In the genomic region with DNA sequence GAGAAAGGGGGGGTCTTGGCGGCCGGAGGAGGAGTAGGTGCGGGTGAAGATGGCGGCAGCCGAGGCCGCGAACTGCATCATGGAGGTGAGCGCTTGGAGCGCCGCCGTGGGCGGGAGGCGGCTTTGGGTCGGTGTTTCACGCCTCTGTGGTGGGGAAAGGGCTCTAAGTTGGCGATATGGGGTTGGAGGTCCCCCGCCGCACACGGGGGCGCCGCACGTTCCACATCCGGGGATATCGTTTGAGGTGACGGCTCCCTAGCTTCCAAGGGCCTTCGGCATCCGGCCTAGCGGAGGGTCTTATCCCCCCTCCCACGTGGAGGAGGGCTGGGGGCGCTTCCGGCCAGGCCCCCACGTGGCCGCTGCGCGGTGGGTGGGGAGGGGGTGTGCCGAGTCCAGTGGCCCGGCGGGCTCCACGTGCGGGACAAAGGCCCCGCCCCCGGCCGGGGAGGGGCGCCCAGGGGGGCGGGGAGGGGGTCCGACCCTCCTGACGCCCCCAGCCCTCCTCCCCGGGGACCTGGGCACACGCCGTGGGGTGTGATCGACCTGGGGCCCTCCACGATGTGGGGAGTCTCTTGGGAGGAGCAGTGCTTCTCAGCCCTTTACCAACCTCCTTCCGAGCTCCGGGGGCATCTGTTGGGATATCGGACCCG, we compare ENCODE assay signal across 1 cellular context.
TF ChIP-seq lines count a peak whose summit lies in the region.

A gene (plus strand): TSS at position 40 of the 650 bp plus-strand sequence. CDS start 10 bp downstream, at position 50.

TF ChIP-seq in HepG2, 621 proteins besides CTCF, POLR2A, EP300 and RAD21 (continued from another document and continues in another):
- TF ChIP-seq, protein P1, sequence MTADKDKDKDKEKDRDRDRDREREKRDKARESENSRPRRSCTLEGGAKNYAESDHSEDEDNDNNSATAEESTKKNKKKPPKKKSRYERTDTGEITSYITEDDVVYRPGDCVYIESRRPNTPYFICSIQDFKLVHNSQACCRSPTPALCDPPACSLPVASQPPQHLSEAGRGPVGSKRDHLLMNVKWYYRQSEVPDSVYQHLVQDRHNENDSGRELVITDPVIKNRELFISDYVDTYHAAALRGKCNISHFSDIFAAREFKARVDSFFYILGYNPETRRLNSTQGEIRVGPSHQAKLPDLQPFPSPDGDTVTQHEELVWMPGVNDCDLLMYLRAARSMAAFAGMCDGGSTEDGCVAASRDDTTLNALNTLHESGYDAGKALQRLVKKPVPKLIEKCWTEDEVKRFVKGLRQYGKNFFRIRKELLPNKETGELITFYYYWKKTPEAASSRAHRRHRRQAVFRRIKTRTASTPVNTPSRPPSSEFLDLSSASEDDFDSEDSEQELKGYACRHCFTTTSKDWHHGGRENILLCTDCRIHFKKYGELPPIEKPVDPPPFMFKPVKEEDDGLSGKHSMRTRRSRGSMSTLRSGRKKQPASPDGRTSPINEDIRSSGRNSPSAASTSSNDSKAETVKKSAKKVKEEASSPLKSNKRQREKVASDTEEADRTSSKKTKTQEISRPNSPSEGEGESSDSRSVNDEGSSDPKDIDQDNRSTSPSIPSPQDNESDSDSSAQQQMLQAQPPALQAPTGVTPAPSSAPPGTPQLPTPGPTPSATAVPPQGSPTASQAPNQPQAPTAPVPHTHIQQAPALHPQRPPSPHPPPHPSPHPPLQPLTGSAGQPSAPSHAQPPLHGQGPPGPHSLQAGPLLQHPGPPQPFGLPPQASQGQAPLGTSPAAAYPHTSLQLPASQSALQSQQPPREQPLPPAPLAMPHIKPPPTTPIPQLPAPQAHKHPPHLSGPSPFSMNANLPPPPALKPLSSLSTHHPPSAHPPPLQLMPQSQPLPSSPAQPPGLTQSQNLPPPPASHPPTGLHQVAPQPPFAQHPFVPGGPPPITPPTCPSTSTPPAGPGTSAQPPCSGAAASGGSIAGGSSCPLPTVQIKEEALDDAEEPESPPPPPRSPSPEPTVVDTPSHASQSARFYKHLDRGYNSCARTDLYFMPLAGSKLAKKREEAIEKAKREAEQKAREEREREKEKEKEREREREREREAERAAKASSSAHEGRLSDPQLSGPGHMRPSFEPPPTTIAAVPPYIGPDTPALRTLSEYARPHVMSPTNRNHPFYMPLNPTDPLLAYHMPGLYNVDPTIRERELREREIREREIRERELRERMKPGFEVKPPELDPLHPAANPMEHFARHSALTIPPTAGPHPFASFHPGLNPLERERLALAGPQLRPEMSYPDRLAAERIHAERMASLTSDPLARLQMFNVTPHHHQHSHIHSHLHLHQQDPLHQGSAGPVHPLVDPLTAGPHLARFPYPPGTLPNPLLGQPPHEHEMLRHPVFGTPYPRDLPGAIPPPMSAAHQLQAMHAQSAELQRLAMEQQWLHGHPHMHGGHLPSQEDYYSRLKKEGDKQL (CRISPR knock-in tag; IDR thresholded peaks at IDR 0.05; ENCODE audit: low read depth) = 0 out of 2 replicates have a peak, but pooled peaks have one; percentile 29
- TF ChIP-seq WIZ (CRISPR knock-in tag; IDR thresholded peaks at IDR 0.05) (no peak), MAF1 (CRISPR knock-in tag; IDR thresholded peaks at IDR 0.05; ENCODE audit: borderline replicate concordance) (no peak), GPN1 (CRISPR knock-in tag; IDR thresholded peaks at IDR 0.05; ENCODE audit: borderline replicate concordance) (no peak), ZNF788 (CRISPR knock-in tag; IDR thresholded peaks at IDR 0.05; ENCODE audit: borderline replicate concordance) (peak; percentile 37; the same call in 1 of the 2 replicates), ZNF891 (CRISPR knock-in tag; IDR thresholded peaks at IDR 0.05) (peak; percentile 23; the same call in 1 of the 2 replicates), KLF6 (CRISPR knock-in tag; IDR thresholded peaks at IDR 0.05) (peak; percentile 67; the same call in 1 of the 2 replicates), ZNF737 (CRISPR knock-in tag; IDR thresholded peaks at IDR 0.05; ENCODE audit: borderline replicate concordance) (no peak), MATR3 (CRISPR knock-in tag; IDR thresholded peaks at IDR 0.05) (no peak), MED8 (CRISPR knock-in tag; IDR thresholded peaks at IDR 0.05; ENCODE audit: insufficient replicate concordance) (peak; percentile 58), ZNF468 (CRISPR knock-in tag; IDR thresholded peaks at IDR 0.05) (0 out of 2 replicates have a peak, but pooled peaks have one; percentile 40), MYNN (CRISPR knock-in tag; IDR thresholded peaks at IDR 0.05; ENCODE audit: low read depth) (no peak), NFYB (CRISPR knock-in tag; IDR thresholded peaks at IDR 0.05) (no peak), JUN (CRISPR knock-in tag; IDR thresholded peaks at IDR 0.05) (no peak)
- TF ChIP-seq, protein P2, sequence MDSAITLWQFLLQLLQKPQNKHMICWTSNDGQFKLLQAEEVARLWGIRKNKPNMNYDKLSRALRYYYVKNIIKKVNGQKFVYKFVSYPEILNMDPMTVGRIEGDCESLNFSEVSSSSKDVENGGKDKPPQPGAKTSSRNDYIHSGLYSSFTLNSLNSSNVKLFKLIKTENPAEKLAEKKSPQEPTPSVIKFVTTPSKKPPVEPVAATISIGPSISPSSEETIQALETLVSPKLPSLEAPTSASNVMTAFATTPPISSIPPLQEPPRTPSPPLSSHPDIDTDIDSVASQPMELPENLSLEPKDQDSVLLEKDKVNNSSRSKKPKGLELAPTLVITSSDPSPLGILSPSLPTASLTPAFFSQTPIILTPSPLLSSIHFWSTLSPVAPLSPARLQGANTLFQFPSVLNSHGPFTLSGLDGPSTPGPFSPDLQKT (CRISPR knock-in tag; IDR thresholded peaks at IDR 0.05; ENCODE audit: borderline replicate concordance) = no peak
- TF ChIP-seq, protein P3, sequence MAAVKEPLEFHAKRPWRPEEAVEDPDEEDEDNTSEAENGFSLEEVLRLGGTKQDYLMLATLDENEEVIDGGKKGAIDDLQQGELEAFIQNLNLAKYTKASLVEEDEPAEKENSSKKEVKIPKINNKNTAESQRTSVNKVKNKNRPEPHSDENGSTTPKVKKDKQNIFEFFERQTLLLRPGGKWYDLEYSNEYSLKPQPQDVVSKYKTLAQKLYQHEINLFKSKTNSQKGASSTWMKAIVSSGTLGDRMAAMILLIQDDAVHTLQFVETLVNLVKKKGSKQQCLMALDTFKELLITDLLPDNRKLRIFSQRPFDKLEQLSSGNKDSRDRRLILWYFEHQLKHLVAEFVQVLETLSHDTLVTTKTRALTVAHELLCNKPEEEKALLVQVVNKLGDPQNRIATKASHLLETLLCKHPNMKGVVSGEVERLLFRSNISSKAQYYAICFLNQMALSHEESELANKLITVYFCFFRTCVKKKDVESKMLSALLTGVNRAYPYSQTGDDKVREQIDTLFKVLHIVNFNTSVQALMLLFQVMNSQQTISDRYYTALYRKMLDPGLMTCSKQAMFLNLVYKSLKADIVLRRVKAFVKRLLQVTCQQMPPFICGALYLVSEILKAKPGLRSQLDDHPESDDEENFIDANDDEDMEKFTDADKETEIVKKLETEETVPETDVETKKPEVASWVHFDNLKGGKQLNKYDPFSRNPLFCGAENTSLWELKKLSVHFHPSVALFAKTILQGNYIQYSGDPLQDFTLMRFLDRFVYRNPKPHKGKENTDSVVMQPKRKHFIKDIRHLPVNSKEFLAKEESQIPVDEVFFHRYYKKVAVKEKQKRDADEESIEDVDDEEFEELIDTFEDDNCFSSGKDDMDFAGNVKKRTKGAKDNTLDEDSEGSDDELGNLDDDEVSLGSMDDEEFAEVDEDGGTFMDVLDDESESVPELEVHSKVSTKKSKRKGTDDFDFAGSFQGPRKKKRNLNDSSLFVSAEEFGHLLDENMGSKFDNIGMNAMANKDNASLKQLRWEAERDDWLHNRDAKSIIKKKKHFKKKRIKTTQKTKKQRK (IDR thresholded peaks at IDR 0.05; ENCODE audit: low read length) = no peak
- TF ChIP-seq, protein P4, sequence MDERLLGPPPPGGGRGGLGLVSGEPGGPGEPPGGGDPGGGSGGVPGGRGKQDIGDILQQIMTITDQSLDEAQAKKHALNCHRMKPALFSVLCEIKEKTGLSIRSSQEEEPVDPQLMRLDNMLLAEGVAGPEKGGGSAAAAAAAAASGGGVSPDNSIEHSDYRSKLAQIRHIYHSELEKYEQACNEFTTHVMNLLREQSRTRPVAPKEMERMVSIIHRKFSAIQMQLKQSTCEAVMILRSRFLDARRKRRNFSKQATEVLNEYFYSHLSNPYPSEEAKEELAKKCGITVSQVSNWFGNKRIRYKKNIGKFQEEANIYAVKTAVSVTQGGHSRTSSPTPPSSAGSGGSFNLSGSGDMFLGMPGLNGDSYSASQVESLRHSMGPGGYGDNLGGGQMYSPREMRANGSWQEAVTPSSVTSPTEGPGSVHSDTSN (CRISPR knock-in tag; IDR thresholded peaks at IDR 0.05) = no peak
- TF ChIP-seq, protein P5, sequence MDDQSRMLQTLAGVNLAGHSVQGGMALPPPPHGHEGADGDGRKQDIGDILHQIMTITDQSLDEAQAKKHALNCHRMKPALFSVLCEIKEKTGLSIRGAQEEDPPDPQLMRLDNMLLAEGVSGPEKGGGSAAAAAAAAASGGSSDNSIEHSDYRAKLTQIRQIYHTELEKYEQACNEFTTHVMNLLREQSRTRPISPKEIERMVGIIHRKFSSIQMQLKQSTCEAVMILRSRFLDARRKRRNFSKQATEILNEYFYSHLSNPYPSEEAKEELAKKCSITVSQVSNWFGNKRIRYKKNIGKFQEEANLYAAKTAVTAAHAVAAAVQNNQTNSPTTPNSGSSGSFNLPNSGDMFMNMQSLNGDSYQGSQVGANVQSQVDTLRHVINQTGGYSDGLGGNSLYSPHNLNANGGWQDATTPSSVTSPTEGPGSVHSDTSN (CRISPR knock-in tag; IDR thresholded peaks at IDR 0.05; ENCODE audit: borderline replicate concordance) = no peak
- TF ChIP-seq, protein P6, sequence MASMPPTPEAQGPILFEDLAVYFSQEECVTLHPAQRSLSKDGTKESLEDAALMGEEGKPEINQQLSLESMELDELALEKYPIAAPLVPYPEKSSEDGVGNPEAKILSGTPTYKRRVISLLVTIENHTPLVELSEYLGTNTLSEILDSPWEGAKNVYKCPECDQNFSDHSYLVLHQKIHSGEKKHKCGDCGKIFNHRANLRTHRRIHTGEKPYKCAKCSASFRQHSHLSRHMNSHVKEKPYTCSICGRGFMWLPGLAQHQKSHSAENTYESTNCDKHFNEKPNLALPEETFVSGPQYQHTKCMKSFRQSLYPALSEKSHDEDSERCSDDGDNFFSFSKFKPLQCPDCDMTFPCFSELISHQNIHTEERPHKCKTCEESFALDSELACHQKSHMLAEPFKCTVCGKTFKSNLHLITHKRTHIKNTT (CRISPR knock-in tag; IDR thresholded peaks at IDR 0.05) = no peak
- TF ChIP-seq, protein P7, sequence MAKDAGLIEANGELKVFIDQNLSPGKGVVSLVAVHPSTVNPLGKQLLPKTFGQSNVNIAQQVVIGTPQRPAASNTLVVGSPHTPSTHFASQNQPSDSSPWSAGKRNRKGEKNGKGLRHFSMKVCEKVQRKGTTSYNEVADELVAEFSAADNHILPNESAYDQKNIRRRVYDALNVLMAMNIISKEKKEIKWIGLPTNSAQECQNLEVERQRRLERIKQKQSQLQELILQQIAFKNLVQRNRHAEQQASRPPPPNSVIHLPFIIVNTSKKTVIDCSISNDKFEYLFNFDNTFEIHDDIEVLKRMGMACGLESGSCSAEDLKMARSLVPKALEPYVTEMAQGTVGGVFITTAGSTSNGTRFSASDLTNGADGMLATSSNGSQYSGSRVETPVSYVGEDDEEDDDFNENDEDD (CRISPR knock-in tag; IDR thresholded peaks at IDR 0.05; ENCODE audit: borderline replicate concordance) = peak; percentile 30; the same call in 1 of the 2 replicates
- TF ChIP-seq, protein P8, sequence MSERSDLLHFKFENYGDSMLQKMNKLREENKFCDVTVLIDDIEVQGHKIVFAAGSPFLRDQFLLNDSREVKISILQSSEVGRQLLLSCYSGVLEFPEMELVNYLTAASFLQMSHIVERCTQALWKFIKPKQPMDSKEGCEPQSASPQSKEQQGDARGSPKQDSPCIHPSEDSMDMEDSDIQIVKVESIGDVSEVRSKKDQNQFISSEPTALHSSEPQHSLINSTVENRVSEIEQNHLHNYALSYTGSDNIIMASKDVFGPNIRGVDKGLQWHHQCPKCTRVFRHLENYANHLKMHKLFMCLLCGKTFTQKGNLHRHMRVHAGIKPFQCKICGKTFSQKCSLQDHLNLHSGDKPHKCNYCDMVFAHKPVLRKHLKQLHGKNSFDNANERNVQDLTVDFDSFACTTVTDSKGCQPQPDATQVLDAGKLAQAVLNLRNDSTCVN (CRISPR knock-in tag; IDR thresholded peaks at IDR 0.05; ENCODE audit: borderline replicate concordance) = peak; percentile 85; the same call in 1 of the 2 replicates
- TF ChIP-seq, protein P9, sequence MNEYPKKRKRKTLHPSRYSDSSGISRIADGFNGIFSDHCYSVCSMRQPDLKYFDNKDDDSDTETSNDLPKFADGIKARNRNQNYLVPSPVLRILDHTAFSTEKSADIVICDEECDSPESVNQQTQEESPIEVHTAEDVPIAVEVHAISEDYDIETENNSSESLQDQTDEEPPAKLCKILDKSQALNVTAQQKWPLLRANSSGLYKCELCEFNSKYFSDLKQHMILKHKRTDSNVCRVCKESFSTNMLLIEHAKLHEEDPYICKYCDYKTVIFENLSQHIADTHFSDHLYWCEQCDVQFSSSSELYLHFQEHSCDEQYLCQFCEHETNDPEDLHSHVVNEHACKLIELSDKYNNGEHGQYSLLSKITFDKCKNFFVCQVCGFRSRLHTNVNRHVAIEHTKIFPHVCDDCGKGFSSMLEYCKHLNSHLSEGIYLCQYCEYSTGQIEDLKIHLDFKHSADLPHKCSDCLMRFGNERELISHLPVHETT (CRISPR knock-in tag; conservative IDR thresholded peaks at IDR 0.05) = peak; percentile 59; the same call in 1 of the 2 replicates
